ENCODE assay signal across 24 cellular contexts in the genomic region with DNA sequence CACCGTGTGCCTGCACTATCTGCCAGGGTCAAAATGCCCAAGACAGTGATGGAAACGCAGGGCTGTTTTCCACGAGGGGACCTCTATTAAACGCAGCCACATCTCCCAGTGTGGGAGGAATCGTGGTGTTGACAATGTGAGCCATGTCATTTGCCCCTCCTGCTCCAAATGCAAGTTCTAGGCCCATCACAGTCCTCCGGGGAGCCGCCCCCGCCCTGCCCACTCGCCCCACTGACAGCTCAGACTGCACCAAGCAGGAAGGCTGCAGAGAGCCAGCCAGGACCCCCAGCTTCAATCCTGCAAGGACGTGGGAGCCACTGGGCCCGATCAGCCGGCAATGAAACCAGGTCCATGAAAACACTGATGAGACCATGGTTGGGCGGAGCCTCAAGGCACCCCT.
"Had no signal": no experiment of that assay in that cellular context is flagged by ENCODE, and none has a peak within 500 bp of the region (broad histone marks: within the 10 kb centered on the region; RNA-seq: fewer than 3 reads in every experiment).

No MANE protein-coding gene starts in this region.

- H3K36me3 ChIP-seq: esophagus squamous epithelium, lower lobe of right lung, right lobe of liver, stomach, thyroid gland had no signal

- H3K79me2 ChIP-seq: parathyroid adenoma had no signal

- H3K27me3 ChIP-seq: esophagus squamous epithelium, right lobe of liver, stomach, thyroid gland had no signal

- H3K36me3 Mint-ChIP-seq: immature natural killer cell; naive thymus-derived CD8-positive, alpha-beta T cell; type B pancreatic cell had no signal

- H3K9me3 Mint-ChIP-seq: effector memory CD8-positive, alpha-beta T cell; immature natural killer cell; naive thymus-derived CD8-positive, alpha-beta T cell; type B pancreatic cell had no signal

- H3K9ac ChIP-seq: parathyroid adenoma had no signal

- H3K4me1 Mint-ChIP-seq: immature natural killer cell had no signal

- H3K27me3 Mint-ChIP-seq: effector memory CD8-positive, alpha-beta T cell; naive thymus-derived CD8-positive, alpha-beta T cell; progenitor cell of endocrine pancreas; type B pancreatic cell had no signal

- H3K9me3 ChIP-seq: esophagus squamous epithelium, lower lobe of right lung, right lobe of liver, stomach, thyroid gland had no signal

- H3K4me3 Mint-ChIP-seq: effector memory CD8-positive, alpha-beta T cell; immature natural killer cell; naive thymus-derived CD8-positive, alpha-beta T cell; type B pancreatic cell had no signal

- H3K27ac Mint-ChIP-seq: effector memory CD8-positive, alpha-beta T cell; immature natural killer cell; naive thymus-derived CD8-positive, alpha-beta T cell; type B pancreatic cell had no signal

- H3K4me3 ChIP-seq: esophagus squamous epithelium, lower lobe of right lung, right lobe of liver, stomach, thyroid gland had no signal

- H3K27ac ChIP-seq: esophagus squamous epithelium, lower lobe of right lung, parathyroid adenoma, right lobe of liver, stomach, thyroid gland had no signal

- DNase-seq: cerebellar nuclear complex; cortex of kidney; effector memory CD8-positive, alpha-beta T cell; erythroblast; esophagus squamous epithelium; foreskin melanocyte; immature natural killer cell; islet precursor cell; kidney glomerular epithelial cell; left ventricle myocardium superior; lower lobe of right lung; mesenchymal stem cell; midbrain; naive thymus-derived CD8-positive, alpha-beta T cell; right lobe of liver; small intestine; stimulated activated CD4-positive, alpha-beta T cell treated with anti-CD3 and anti-CD28 coated beads, Interleukin-15, amount 100 ng/mL, for 24 hours; stimulated activated CD4-positive, alpha-beta T cell treated with anti-CD3 and anti-CD28 coated beads, Interleukin-2, amount 100 ng/mL, for 48 hours; stimulated activated naive CD4-positive, alpha-beta T cell treated with Interleukin-2 at 50 U/mL for 16 hours; stomach; thyroid gland had no signal

- H3K4me1 ChIP-seq: parathyroid adenoma, stomach had no signal

- H2AFZ ChIP-seq: parathyroid adenoma had no signal

- ATAC-seq: effector memory CD8-positive, alpha-beta T cell; left ventricle myocardium superior; lower lobe of right lung; naive thymus-derived CD8-positive, alpha-beta T cell; right lobe of liver had no signal
